In genomic region chr3:177905895-177906511, GRCh38 we compare ENCODE assay signal across 8 cellular contexts.
DNase-seq lines count a peak whose midpoint lies in the region; ATAC-seq and TF ChIP-seq lines count a peak whose summit lies in the region.
"Had no signal": no experiment of that assay in that cellular context is flagged by ENCODE, and none has a peak within 500 bp of the region (broad histone marks: within the 10 kb centered on the region; RNA-seq: fewer than 3 reads in every experiment).

No MANE protein-coding gene starts in this region.

- H3K4me3 Mint-ChIP-seq in activated naive CD8-positive, alpha-beta T cell treated with anti-CD3 and anti-CD28 coated beads for 36 hours: no peak overlapping the region
- H3K4me3 Mint-ChIP-seq: activated CD8-positive, alpha-beta T cell treated with anti-CD3 and anti-CD28 coated beads, Interleukin-2, amount 10 ng/mL, durations not matched to agents 7 days and 5 days had no signal

- intact Hi-C loops in uterus (cut with DNase I; ENCODE audit: low total_unique reads): no loop called here

- no peak overlapping the region for H3K4me3 ChIP-seq in uterus

- peaks cover 3% of the 10 kb centered on the region for H3K9me3 Mint-ChIP-seq in activated naive CD8-positive, alpha-beta T cell treated with anti-CD3 and anti-CD28 coated beads for 36 hours

- H3K4me1 Mint-ChIP-seq in activated naive CD8-positive, alpha-beta T cell treated with anti-CD3 and anti-CD28 coated beads for 36 hours: no peaks in the 10 kb centered on the region

- peak overlapping the region; percentile 45 to 69 for H3K27ac ChIP-seq in uterus

- no peaks in the 10 kb centered on the region for H3K9me3 ChIP-seq in uterus

- no peak for TF ChIP-seq POLR2A in uterus (IDR thresholded peaks at IDR 0.05)

- H3K27me3 ChIP-seq in uterus: no peaks in the 10 kb centered on the region

- no peak for TF ChIP-seq CTCF in uterus (IDR thresholded peaks at IDR 0.05)

- DNase-seq in NCI-H2227 (lab: John Stamatoyannopoulos, UW; ENCODE audit: unreplicated experiment) (peak; percentile 41), epidermal melanocyte (ENCODE audit: insufficient read length, low spot score) (peak; percentile 66), midbrain (lab: John Stamatoyannopoulos, UW) (peak; percentile 58), uterus (no peak), NCI-H2029 treated with DMSO at 0.1 percent for 48 hours (lab: John Stamatoyannopoulos, UW) (no peak)
- DNase-seq in activated naive CD8-positive, alpha-beta T cell treated with anti-CD3 and anti-CD28 coated beads for 36 hours: no peak
- DNase-seq: activated CD8-positive, alpha-beta T cell treated with anti-CD3 and anti-CD28 coated beads, Interleukin-2, amount 10 ng/mL, durations not matched to agents 7 days and 5 days had no signal

- H3K36me3 Mint-ChIP-seq in activated naive CD8-positive, alpha-beta T cell treated with anti-CD3 and anti-CD28 coated beads for 36 hours: no peaks in the 10 kb centered on the region

- no peaks in the 10 kb centered on the region for H3K27me3 Mint-ChIP-seq in activated naive CD8-positive, alpha-beta T cell treated with anti-CD3 and anti-CD28 coated beads for 36 hours

- H3K4me1 ChIP-seq in uterus: peaks cover 8 to 9% of the 10 kb centered on the region in 2 donors

- ATAC-seq in GM21717 (IDR thresholded peaks at IDR 0.05; ENCODE audit: unreplicated experiment): no peak
- ATAC-seq: activated CD8-positive, alpha-beta T cell treated with anti-CD3 and anti-CD28 coated beads, Interleukin-2, amount 10 ng/mL, durations not matched to agents 7 days and 5 days had no signal

- H3K27ac Mint-ChIP-seq in activated naive CD8-positive, alpha-beta T cell treated with anti-CD3 and anti-CD28 coated beads for 36 hours: no peak overlapping the region
- H3K27ac Mint-ChIP-seq: activated CD8-positive, alpha-beta T cell treated with anti-CD3 and anti-CD28 coated beads, Interleukin-2, amount 10 ng/mL, durations not matched to agents 7 days and 5 days had no signal

- no peaks in the 10 kb centered on the region for H3K36me3 ChIP-seq in uterus

Comparison
In these comparisons a context has a peak if more than half of its experiments do, and no peak if none do; other contexts are left out.
1. DNase-seq: peak in NCI-H2227 (single experiment), epidermal melanocyte (single experiment) and midbrain (single experiment); none in uterus (0 of 2), NCI-H2029 treated with DMSO at 0.1 percent for 48 hours (single experiment) and activated naive CD8-positive, alpha-beta T cell treated with anti-CD3 and anti-CD28 coated beads for 36 hours (single experiment).